ENCODE assay signal across 20 cellular contexts in genomic region chr14:100901391-100902183, GRCh38. TPM values are rescaled to one million over a fixed set of nuclear protein-coding genes. Genes with fewer than 3 reads are reported as not detected.
A peak's percentile ranks its signal among the peaks of the same experiment; 100 is the strongest.
DNase-seq lines count a peak whose midpoint lies in the region; ATAC-seq and TF ChIP-seq lines count a peak whose summit lies in the region.
"Had no signal": no experiment of that assay in that cellular context is flagged by ENCODE, and none has a peak within 500 bp of the region (broad histone marks: within the 10 kb centered on the region; RNA-seq: fewer than 3 reads in every experiment).

No MANE protein-coding gene starts in this region.

- TF ChIP-seq CTCF in BE2C (IDR thresholded peaks at IDR 0.05; ENCODE audit: low read depth, low read length) (no peak), ovary (IDR thresholded peaks at IDR 0.05) (no peak)

- H3K27me3 ChIP-seq in BE2C = no peaks in the 10 kb centered on the region
- H3K27me3 ChIP-seq in ovary = no peaks in the 10 kb centered on the region

- 85 to 93% (median 91%) methylated on average over 12 of the region's 12 CpGs for WGBS in ovary, 3 donors

- intact Hi-C loops in ovary (cut with DNase I) = loop anchor here in 2 of 4 donors (5.0 to 10.0 kb wide), 4 partner anchors 189 to 721 kb away; partner anchors contain the start of gene DIO3 (in 1 of the 2)

- TF ChIP-seq EP300 in ovary (IDR thresholded peaks at IDR 0.05) = no peak

- no peak for TF ChIP-seq POLR2A in ovary (IDR thresholded peaks at IDR 0.05)

- ATAC-seq in HG03139 (IDR thresholded peaks at IDR 0.05; ENCODE audit: unreplicated experiment) = no peak
- ATAC-seq in HG02981 (IDR thresholded peaks at IDR 0.05; ENCODE audit: unreplicated experiment) = no peak
- no peak for ATAC-seq in GM19395 (IDR thresholded peaks at IDR 0.05; ENCODE audit: unreplicated experiment)

- H3K4me1 ChIP-seq in BE2C (peaks cover 24% of the 10 kb centered on the region), ovary (ENCODE audit: insufficient read depth) (peaks cover 4% of the 10 kb centered on the region)

- peak; percentile 9 for DNase-seq in BE2C
- DNase-seq in fibroblast of the conjunctiva (ENCODE audit: low read depth) = peak; percentile 6
- peak in 3 of 5 donors; percentile 11 to 39 (median 23) for DNase-seq in ovary
- DNase-seq in Ammon's horn (ENCODE audit: low spot score) = no peak
- DNase-seq: activated naive CD4-positive, alpha-beta T cell treated with anti-CD3 and anti-CD28 coated beads, Interleukin-2, amount 50 U/mL, for 16 hours; CD4-positive, alpha-beta T cell; DMS 273 treated with DMSO at 0.1 percent for 48 hours; effector CD4-positive, alpha-beta T cell; foreskin melanocyte; HCEC 1CT; NCI-H1436 treated with DMSO at 0.1 percent for 48 hours; NK-92 treated with Interleukin-12 subunit alpha and Interleukin-12 subunit beta, amount 100 ng/mL, for 24 hours; T-helper 9 cell had no signal

- H3K4me3 ChIP-seq in BE2C (ENCODE audit: low read depth, low read length) (no peak overlapping the region), ovary (no peak overlapping the region)
- H3K4me3 ChIP-seq: SK-N-MC, thoracic aorta had no signal

- no peak overlapping the region for H3K27ac ChIP-seq in ovary
- H3K27ac ChIP-seq: SK-N-MC, thoracic aorta had no signal

- H3K36me3 ChIP-seq in BE2C (peaks cover 71% of the 10 kb centered on the region), ovary (no peaks in the 10 kb centered on the region)
- H3K36me3 ChIP-seq: thoracic aorta had no signal

- H3K9me3 ChIP-seq in BE2C (no peaks in the 10 kb centered on the region), ovary (no peaks in the 10 kb centered on the region)
- H3K9me3 ChIP-seq: thoracic aorta had no signal

TF ChIP-seq in PFSK-1, 5 proteins besides CTCF, POLR2A, EP300 and RAD21:
- peak; percentile 13; the same call in 1 of the 2 replicates for TF ChIP-seq POLR2AphosphoS5 (IDR thresholded peaks at IDR 0.05; ENCODE audit: low read depth, low read length)
- no peak for TF ChIP-seq FOXP2 (optimal IDR thresholded peaks at IDR 0.05; ENCODE audit: borderline replicate concordance, extremely low read depth, extremely low read length, insufficient read depth)

RNA-seq across cellular contexts. Expression of gene RTL1, which starts 1.9 kb away (rescaled TPM):
- polyA plus RNA-seq in BE2C (2012; ENCODE audit: insufficient read depth, insufficient read length, low read depth) = 2.0 TPM
- polyA plus RNA-seq in PFSK-1 (2012; ENCODE audit: insufficient read length, low read depth) = 154 TPM
- 1 to 10 TPM in 1 of 7 donors, under 1 TPM in 4, not detected in 2; 0.13 to 1.3 (median 0.53) TPM for total RNA-seq in ovary
- polyA plus RNA-seq in ovary = under 1 TPM; 0.06 to 0.08 TPM
- total RNA-seq: CD4-positive, alpha-beta T cell; lung microvascular endothelial cell; thoracic aorta had no signal
